Comparison of ENCODE assay signal across 23 cellular contexts in genomic region chr22:28736296-28737155, GRCh38. TPM values are rescaled to one million over a fixed set of nuclear protein-coding genes. Genes with fewer than 3 reads are reported as not detected.
DNase-seq lines count a peak whose midpoint lies in the region; ATAC-seq and TF ChIP-seq lines count a peak whose summit lies in the region.
"Had no signal": no experiment of that assay in that cellular context is flagged by ENCODE, and none has a peak within 500 bp of the region (broad histone marks: within the 10 kb centered on the region; RNA-seq: fewer than 3 reads in every experiment).

No MANE protein-coding gene starts in this region.

- H3K4me1 Mint-ChIP-seq in endodermal cell = peaks cover 47% of the 10 kb centered on the region

- CTCF ChIA-PET in HEK293 (lab: Yijun Ruan, JAX) = no interaction called here

- H3K9me3 ChIP-seq in HEK293 (ENCODE audit: control insufficient read depth, insufficient read depth, low read depth, low read length) = no peaks in the 10 kb centered on the region
- H3K9me3 ChIP-seq in endodermal cell (ENCODE audit: control insufficient read depth, low read length) = no peaks in the 10 kb centered on the region
- H3K9me3 ChIP-seq: gastrocnemius medialis, left lung, thoracic aorta had no signal

- H3K4me3 Mint-ChIP-seq in endodermal cell = peak overlapping the region; percentile 29
- H3K4me3 Mint-ChIP-seq: activated CD4-positive, alpha-beta T cell treated with anti-CD3 and anti-CD28 coated beads for 36 hours; activated naive CD8-positive, alpha-beta T cell; activated T-helper 1 cell treated with anti-CD3 and anti-CD28 coated beads, Interleukin-12 subunit alpha, Interleukin-12 subunit beta, Interleukin-2, Interleukin-4 antibody, amounts not matched to agents 30 ng/mL and 10 ng/mL and 1 ng/mL, durations not matched to agents 14 hours and 24 hours and 36 hours; nephron; stimulated activated effector memory CD8-positive, alpha-beta T cell treated with anti-CD3 and anti-CD28 coated beads, Interleukin-12 subunit alpha, Interleukin-12 subunit beta, amount 100 ng/mL, for 72 hours had no signal

- POLR2A ChIA-PET in HEK293 (lab: Yijun Ruan, JAX) = no interaction called here

- H3K4me1 ChIP-seq in HEK293 (ENCODE audit: control insufficient read depth, insufficient read depth, low read length) (no peaks in the 10 kb centered on the region), endodermal cell (ENCODE audit: control insufficient read depth, insufficient read depth, low read length) (peaks cover 13% of the 10 kb centered on the region)

- DNase-seq in CMK (ENCODE audit: low read depth) = peak; percentile 33
- peak; percentile 43 for DNase-seq in NCI-H345 treated with DMSO at 0.1 percent for 48 hours (lab: John Stamatoyannopoulos, UW; ENCODE audit: unreplicated experiment)
- DNase-seq in endodermal cell = peak; percentile 61
- DNase-seq in G401 (ENCODE audit: low spot score) = no peak
- DNase-seq in COR-L47 (lab: John Stamatoyannopoulos, UW) = no peak
- no peak for DNase-seq in retina
- DNase-seq: ACHN; activated CD4-positive, alpha-beta T cell treated with anti-CD3 and anti-CD28 coated beads for 36 hours; C1 segment of cervical spinal cord; cerebellar nuclear complex; gastrocnemius medialis; GDM1; left lung; midbrain; NCI-H1092; NCI-H446 had no signal

- H3K27me3 Mint-ChIP-seq in endodermal cell (ENCODE audit: insufficient read depth) = no peaks in the 10 kb centered on the region
- H3K27me3 Mint-ChIP-seq: activated CD4-positive, alpha-beta T cell treated with anti-CD3 and anti-CD28 coated beads for 36 hours; activated naive CD8-positive, alpha-beta T cell had no signal

- peaks cover 24 to 29% of the 10 kb centered on the region in 2 experiments; a peak in 2 of 3 replicates for H3K36me3 ChIP-seq in HEK293 (ENCODE audit: control insufficient read depth in 2 of 2, insufficient read depth in 1 of 2, low read length in 2 of 2)
- H3K36me3 ChIP-seq in endodermal cell (ENCODE audit: control insufficient read depth, insufficient read depth, low read length) = peaks cover 17% of the 10 kb centered on the region
- H3K36me3 ChIP-seq: gastrocnemius medialis, thoracic aorta had no signal

- ATAC-seq in GM21619 (IDR thresholded peaks at IDR 0.05; ENCODE audit: unreplicated experiment) = no peak
- ATAC-seq: activated CD4-positive, alpha-beta T cell treated with anti-CD3 and anti-CD28 coated beads for 36 hours; gastrocnemius medialis; left lung; stimulated activated effector memory CD8-positive, alpha-beta T cell treated with anti-CD3 and anti-CD28 coated beads, Interleukin-12 subunit alpha, Interleukin-12 subunit beta, amount 100 ng/mL, for 72 hours had no signal

- no peak overlapping the region for H3K9ac ChIP-seq in endodermal cell (ENCODE audit: extremely low read depth, low read length, poor library complexity, severe bottlenecking)

- TF ChIP-seq CTCF in HEK293 (tag by site-specific recombination; IDR thresholded peaks at IDR 0.05) = no peak
- no peak for TF ChIP-seq CTCF in endodermal cell (conservative IDR thresholded peaks at IDR 0.05)

- no peaks in the 10 kb centered on the region for H3K27me3 ChIP-seq in endodermal cell (ENCODE audit: control insufficient read depth, insufficient read depth, low read length, poor library complexity, severe bottlenecking)
- H3K27me3 ChIP-seq: gastrocnemius medialis, left lung had no signal

- in situ Hi-C loops in G401 (cut with HindIII; ENCODE audit: low sequenced_read_pairs) = no loop called here

- 42 to 66% methylated on average over 6 to 7 of the region's 7 CpGs for WGBS in endodermal cell (ENCODE audit: insufficient coverage in 1 of 2, insufficient read length in 1 of 2), 2 experiments

- no peak overlapping the region for H3K4me3 ChIP-seq in HEK293 (ENCODE audit: low read depth, low read length)
- no peak overlapping the region for H3K4me3 ChIP-seq in endodermal cell (ENCODE audit: low read length)
- H3K4me3 ChIP-seq: gastrocnemius medialis, left lung, thoracic aorta had no signal

- H3K27ac Mint-ChIP-seq in endodermal cell = peak overlapping the region; percentile 78
- H3K27ac Mint-ChIP-seq: activated CD4-positive, alpha-beta T cell treated with anti-CD3 and anti-CD28 coated beads for 36 hours; activated naive CD8-positive, alpha-beta T cell; activated T-helper 1 cell treated with anti-CD3 and anti-CD28 coated beads, Interleukin-12 subunit alpha, Interleukin-12 subunit beta, Interleukin-2, Interleukin-4 antibody, amounts not matched to agents 30 ng/mL and 10 ng/mL and 1 ng/mL, durations not matched to agents 14 hours and 24 hours and 36 hours; nephron; stimulated activated effector memory CD8-positive, alpha-beta T cell treated with anti-CD3 and anti-CD28 coated beads, Interleukin-12 subunit alpha, Interleukin-12 subunit beta, amount 100 ng/mL, for 72 hours had no signal

- no peak overlapping the region for H3K27ac ChIP-seq in HEK293 (ENCODE audit: extremely low read depth, low read depth, low read length)
- no peak overlapping the region for H3K27ac ChIP-seq in endodermal cell (ENCODE audit: low read depth, low read length)
- H3K27ac ChIP-seq: gastrocnemius medialis, left lung, thoracic aorta had no signal

- no peaks in the 10 kb centered on the region for H3K9me3 Mint-ChIP-seq in endodermal cell
- H3K9me3 Mint-ChIP-seq: activated T-helper 1 cell treated with anti-CD3 and anti-CD28 coated beads, Interleukin-12 subunit alpha, Interleukin-12 subunit beta, Interleukin-2, Interleukin-4 antibody, amounts not matched to agents 30 ng/mL and 10 ng/mL and 1 ng/mL, durations not matched to agents 14 hours and 24 hours and 36 hours; nephron; stimulated activated effector memory CD8-positive, alpha-beta T cell treated with anti-CD3 and anti-CD28 coated beads, Interleukin-12 subunit alpha, Interleukin-12 subunit beta, amount 100 ng/mL, for 72 hours had no signal

- H3K36me3 Mint-ChIP-seq in endodermal cell (ENCODE audit: low read depth) = peaks cover 28% of the 10 kb centered on the region
- H3K36me3 Mint-ChIP-seq: activated naive CD8-positive, alpha-beta T cell had no signal

TF ChIP-seq in HEK293, 187 proteins besides CTCF, POLR2A, EP300 and RAD21:
- TF ChIP-seq PRDM10 (tag by site-specific recombination; IDR thresholded peaks at IDR 0.05) = peak; percentile 64
- no peak for TF ChIP-seq GLIS2 (tag by site-specific recombination; IDR thresholded peaks at IDR 0.05)

RNA-seq across cellular contexts. Expression of gene CHEK2, which starts 5.1 kb away (rescaled TPM):
- 10 to 100 TPM; 67.5 to 72.3 TPM for total RNA-seq in endodermal cell
- polyA plus RNA-seq in endodermal cell (2013, experiment 1 of 2) = 36.1 TPM
- polyA plus RNA-seq in endodermal cell (2013, experiment 2 of 2) = 32.7 TPM
- total RNA-seq in G401 (2014; rRNA removed; shearing (Covaris generic)) = 48.6 and 53.9 TPM in 2 replicates

RNA-seq across cellular contexts. Expression of gene HSCB, which starts 5.3 kb away (rescaled TPM):
- total RNA-seq in endodermal cell = 10 to 100 TPM; 17.7 to 22.4 TPM
- polyA plus RNA-seq in endodermal cell (2013, experiment 1 of 2) = 19.3 TPM
- polyA plus RNA-seq in endodermal cell (2013, experiment 2 of 2) = 20.0 TPM
- 33.2 and 38.1 TPM in 2 replicates for total RNA-seq in G401 (2014; rRNA removed; shearing (Covaris generic))

RNA-seq across cellular contexts. Expression of gene CCDC117, which starts 36.0 kb away (rescaled TPM):
- total RNA-seq in endodermal cell = 10 to 100 TPM; 40.9 TPM
- 25.1 TPM for polyA plus RNA-seq in endodermal cell (2013, experiment 1 of 2)
- 24.6 TPM for polyA plus RNA-seq in endodermal cell (2013, experiment 2 of 2)
- 46.4 and 49.5 TPM in 2 replicates for total RNA-seq in G401 (2014; rRNA removed; shearing (Covaris generic))

RNA-seq across cellular contexts. Expression of gene TTC28, which starts 56.9 kb away (rescaled TPM):
- 10 to 100 TPM; 28.6 to 34.0 TPM for total RNA-seq in endodermal cell
- 25.4 TPM for polyA plus RNA-seq in endodermal cell (2013, experiment 1 of 2)
- polyA plus RNA-seq in endodermal cell (2013, experiment 2 of 2) = 25.8 TPM
- total RNA-seq in G401 (2014; rRNA removed; shearing (Covaris generic)) = 7.6 and 12.2 TPM in 2 replicates

Comparison
In these comparisons a context has a peak if more than half of its experiments do, and no peak if none do; other contexts are left out.
1. DNase-seq: peak in CMK (single experiment), NCI-H345 treated with DMSO at 0.1 percent for 48 hours (single experiment) and endodermal cell (single experiment); none in G401 (single experiment), COR-L47 (single experiment) and retina (single experiment).